Comparison of ENCODE assay signal across 11 cellular contexts in the genomic region with DNA sequence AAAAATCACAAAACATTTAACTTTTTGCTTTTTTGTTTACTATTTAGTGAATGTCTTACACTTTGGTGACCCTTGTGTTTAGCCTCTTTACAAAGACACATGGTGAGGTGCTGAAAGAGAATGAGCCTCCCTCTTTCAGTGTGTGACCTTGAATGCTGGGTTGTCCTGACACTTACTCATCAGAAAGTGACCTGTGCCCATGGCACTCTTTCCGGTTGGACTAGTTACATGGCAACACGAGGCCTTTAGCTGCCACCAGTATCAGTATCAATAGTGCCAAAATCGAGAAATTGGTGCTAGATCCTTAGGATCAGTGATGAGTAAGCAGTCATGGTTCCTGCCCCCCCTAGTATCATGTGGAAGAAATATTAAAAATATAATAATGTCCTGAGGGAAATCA. TPM values are rescaled to one million over a fixed set of nuclear protein-coding genes. Genes with fewer than 3 reads are reported as not detected.
A peak's percentile ranks its signal among the peaks of the same experiment; 100 is the strongest.
DNase-seq lines count a peak whose midpoint lies in the region; ATAC-seq and TF ChIP-seq lines count a peak whose summit lies in the region.
"Had no signal": no experiment of that assay in that cellular context is flagged by ENCODE, and none has a peak within 500 bp of the region (broad histone marks: within the 10 kb centered on the region; RNA-seq: fewer than 3 reads in every experiment).

No MANE protein-coding gene starts in this region.

- POLR2A ChIA-PET in MCF 10A (lab: Yijun Ruan, JAX), result interaction anchor here (0.6 to 6.6 kb wide), 9 partner anchors 13 to 216 kb away, joined by 3 to 89 read pairs (median 5); a partner anchor contains a TSS

- TF ChIP-seq CTCF in mammary epithelial cell (conservative IDR thresholded peaks at IDR 0.05 in 1 of 2, IDR thresholded peaks at IDR 0.05 in 1 of 2; ENCODE audit: extremely low read depth in 1 of 2, insufficient read depth in 1 of 2, low read depth in 1 of 2, low read length in 2 of 2) (no peak), MCF 10A (IDR thresholded peaks at IDR 0.05; ENCODE audit: unreplicated experiment) (no peak), mesothelial cell of epicardium (IDR thresholded peaks at IDR 0.05; ENCODE audit: unreplicated experiment) (no peak), upper lobe of right lung (IDR thresholded peaks at IDR 0.05) (no peak), lower leg skin (IDR thresholded peaks at IDR 0.05) (no peak)

- H3K36me3 Mint-ChIP-seq in MCF 10A (ENCODE audit: insufficient read depth, unreplicated experiment) (peaks cover 43% of the 10 kb centered on the region), mesothelial cell of epicardium (peaks cover 1% of the 10 kb centered on the region)
- H3K36me3 Mint-ChIP-seq in activated T-helper 17 cell treated with anti-CD3 and anti-CD28 coated beads, Interleukin-2, amount 50 U/mL, for 72 hours (ENCODE audit: low read depth), result peaks cover 32% of the 10 kb centered on the region

- no peak overlapping the region for H3K27ac Mint-ChIP-seq in MCF 10A (ENCODE audit: low read depth, unreplicated experiment)
- H3K27ac Mint-ChIP-seq in activated T-helper 17 cell treated with anti-CD3 and anti-CD28 coated beads, Interleukin-2, amount 50 U/mL, for 72 hours, result no peak overlapping the region
- no peak overlapping the region for H3K27ac Mint-ChIP-seq in mesothelial cell of epicardium

- H3K9ac ChIP-seq in mammary epithelial cell (ENCODE audit: insufficient read depth, low read length), result no peak overlapping the region

- H3K27me3 Mint-ChIP-seq in MCF 10A (ENCODE audit: insufficient read depth, unreplicated experiment) (no peaks in the 10 kb centered on the region), mesothelial cell of epicardium (ENCODE audit: low read depth) (no peaks in the 10 kb centered on the region)
- H3K27me3 Mint-ChIP-seq in activated T-helper 17 cell treated with anti-CD3 and anti-CD28 coated beads, Interleukin-2, amount 50 U/mL, for 72 hours, result no peaks in the 10 kb centered on the region

- peak overlapping the region; percentile 59 for H2AFZ ChIP-seq in mammary epithelial cell (ENCODE audit: low read depth, low read length)

- H3K4me1 Mint-ChIP-seq in MCF 10A (ENCODE audit: insufficient read depth, unreplicated experiment) (no peaks in the 10 kb centered on the region), mesothelial cell of epicardium (peaks cover 7% of the 10 kb centered on the region)
- no peaks in the 10 kb centered on the region for H3K4me1 Mint-ChIP-seq in activated T-helper 17 cell treated with anti-CD3 and anti-CD28 coated beads, Interleukin-2, amount 50 U/mL, for 72 hours

- H3K9me3 ChIP-seq in mammary epithelial cell (replicated peaks; ENCODE audit: insufficient read depth, low read length) (no peaks in the 10 kb centered on the region), upper lobe of right lung (no peaks in the 10 kb centered on the region)
- H3K9me3 ChIP-seq: BE2C had no signal

- intact Hi-C loops in mammary epithelial cell (cut with micrococcal nuclease) (loop anchor here (1.0 to 10.0 kb wide), 7 partner anchors 93 to 711 kb away; a partner anchor contains a TSS), MCF 10A (cut with micrococcal nuclease) (loop anchor here (1.0 to 10.0 kb wide), 8 partner anchors 95 to 800 kb away; a partner anchor contains a TSS), upper lobe of right lung (cut with DNase I) (loop anchor here (10.0 kb wide), 1 partner anchor 213 kb away; no protein-coding TSS in a partner anchor), lower leg skin (cut with DNase I; ENCODE audit: low total_unique reads) (loop anchor here (10.0 kb wide), 1 partner anchor 143 kb away; no protein-coding TSS in a partner anchor)

- H4K20me1 ChIP-seq in mammary epithelial cell (ENCODE audit: insufficient read depth, low read length), result no peaks in the 10 kb centered on the region

- DNase-seq in mammary epithelial cell (no peak), MCF 10A (ENCODE audit: unreplicated experiment) (no peak), mesothelial cell of epicardium (ENCODE audit: low spot score in 2 of 2, unreplicated experiment in 2 of 2) (no peak), upper lobe of right lung (no peak), NCI-H345 treated with DMSO at 0.1 percent for 48 hours (lab: John Stamatoyannopoulos, UW; ENCODE audit: unreplicated experiment) (no peak), putamen (ENCODE audit: low spot score) (no peak), lower leg skin (ENCODE audit: low spot score in 2 of 2) (no peak)

- H3K4me1 ChIP-seq in mammary epithelial cell (ENCODE audit: insufficient read depth, low read length) (peaks cover 6% of the 10 kb centered on the region), upper lobe of right lung (peaks cover 15% of the 10 kb centered on the region)
- H3K4me1 ChIP-seq: BE2C had no signal

- peaks cover 27% of the 10 kb centered on the region for H3K79me2 ChIP-seq in mammary epithelial cell (ENCODE audit: insufficient read depth, low read length)

- H3K36me3 ChIP-seq in mammary epithelial cell (ENCODE audit: insufficient read depth, low read length) (peaks cover under 1% of the 10 kb centered on the region), upper lobe of right lung (peaks cover 19% of the 10 kb centered on the region)

- in situ Hi-C loops in mammary epithelial cell (cut with MboI; ENCODE audit: low sequenced_read_pairs in 2 of 2), result loop anchor here (5.0 to 25.0 kb wide), 3 partner anchors 203 to 665 kb away; a partner anchor contains a TSS

- H3K4me3 Mint-ChIP-seq in MCF 10A (ENCODE audit: unreplicated experiment) (no peak overlapping the region), mesothelial cell of epicardium (peak overlapping the region; percentile 40)
- peak overlapping the region; percentile 28 for H3K4me3 Mint-ChIP-seq in activated T-helper 17 cell treated with anti-CD3 and anti-CD28 coated beads, Interleukin-2, amount 50 U/mL, for 72 hours
- H3K4me3 Mint-ChIP-seq: endodermal cell had no signal

- dilution Hi-C loops in mammary epithelial cell (cut with HindIII; ENCODE audit: low sequenced_read_pairs), result no loop called here

- CTCF ChIA-PET in mammary epithelial cell (lab: Charles Lee; ENCODE audit: low non-redundant PET) (no interaction called here), MCF 10A (lab: Yijun Ruan, JAX) (interaction anchor here (0.6 to 3.7 kb wide), 18 partner anchors 8 to 785 kb away, joined by 3 to 31 read pairs (median 4); no protein-coding TSS in a partner anchor)

- H3K4me2 ChIP-seq in mammary epithelial cell (ENCODE audit: insufficient read depth, low read depth, low read length), result no peak overlapping the region

- H3K4me3 ChIP-seq in mammary epithelial cell (replicated peaks in 1 of 3; ENCODE audit: insufficient read depth in 1 of 3, low read depth in 2 of 3, low read length in 3 of 3) (no peak overlapping the region), upper lobe of right lung (no peak overlapping the region), lower leg skin (ENCODE audit: low read depth, poor library complexity, severe bottlenecking) (no peak overlapping the region)

- BruUV-seq in mammary epithelial cell (replicated peaks; lab: Mats Ljungman, UMichigan), result no TSS peak
- no TSS peak for BruUV-seq in MCF 10A (replicated peaks; lab: Mats Ljungman, UMichigan)

- H3K9me3 Mint-ChIP-seq in MCF 10A (ENCODE audit: unreplicated experiment), result no peaks in the 10 kb centered on the region
- H3K9me3 Mint-ChIP-seq in activated T-helper 17 cell treated with anti-CD3 and anti-CD28 coated beads, Interleukin-2, amount 50 U/mL, for 72 hours, result no peaks in the 10 kb centered on the region
- no peaks in the 10 kb centered on the region for H3K9me3 Mint-ChIP-seq in mesothelial cell of epicardium
- H3K9me3 Mint-ChIP-seq: endodermal cell had no signal

- 60% methylated on average over 3 of the region's 3 CpGs for WGBS in mammary epithelial cell (ENCODE audit: low coverage, missing lambda C conversion rate)
- WGBS in lower leg skin, 2 donors, result 48 to 49% methylated on average over 3 of the region's 3 CpGs

- TF ChIP-seq POLR2A in lower leg skin (IDR thresholded peaks at IDR 0.05), result no peak

- no peak for ATAC-seq in activated T-helper 17 cell treated with anti-CD3 and anti-CD28 coated beads, Interleukin-2, amount 50 U/mL, for 72 hours (replicated peaks)
- no peak for ATAC-seq in upper lobe of right lung

- H3K27me3 ChIP-seq in mammary epithelial cell (ENCODE audit: insufficient read depth, low read length) (no peaks in the 10 kb centered on the region), upper lobe of right lung (no peaks in the 10 kb centered on the region)
- H3K27me3 ChIP-seq: BE2C had no signal

- H3K27ac ChIP-seq in mammary epithelial cell (ENCODE audit: insufficient read depth, low read depth, low read length) (no peak overlapping the region), upper lobe of right lung (peak overlapping the region; percentile 60)

RNA-seq across cellular contexts. Expression of a gene that starts 1.7 kb away (rescaled TPM):
- 100 to 1,000 TPM; 102 to 106 TPM for total RNA-seq in mammary epithelial cell
- 51.7 TPM for polyA plus RNA-seq in mammary epithelial cell
- polyA minus RNA-seq in mammary epithelial cell, result 88.3 TPM
- 121 and 123 TPM in 2 replicates for total RNA-seq in MCF 10A (2022)
- total RNA-seq in activated T-helper 17 cell treated with anti-CD3 and anti-CD28 coated beads, Interleukin-2, amount 50 U/mL, for 72 hours, result 100 to 1,000 TPM; 116 to 150 TPM
- 89.2 to 90.6 TPM (median 90.1 TPM) in 3 replicates for total RNA-seq in mesothelial cell of epicardium
- total RNA-seq in upper lobe of right lung, result 64.9 TPM
- 10 to 100 TPM; 73.4 to 95.9 (median 80.9) TPM for total RNA-seq in lower leg skin

RNA-seq across cellular contexts. Expression of a gene that starts 38.2 kb away (rescaled TPM):
- total RNA-seq in mammary epithelial cell, result not detected
- not detected for polyA plus RNA-seq in mammary epithelial cell
- polyA minus RNA-seq in mammary epithelial cell, result not detected
- total RNA-seq in MCF 10A (2022), result not detected in 2 replicates
- total RNA-seq in activated T-helper 17 cell treated with anti-CD3 and anti-CD28 coated beads, Interleukin-2, amount 50 U/mL, for 72 hours, result not detected
- total RNA-seq in mesothelial cell of epicardium, result not detected in 3 replicates
- total RNA-seq in upper lobe of right lung, result 5.0 TPM
- not detected for total RNA-seq in lower leg skin
- total RNA-seq: endodermal cell, HT1080 had no signal

RNA-seq across cellular contexts. Expression of a gene that starts 51.6 kb away (rescaled TPM):
- 10 to 100 TPM; 30.6 to 33.0 TPM for total RNA-seq in mammary epithelial cell
- polyA plus RNA-seq in mammary epithelial cell, result 36.5 TPM
- polyA minus RNA-seq in mammary epithelial cell, result 29.0 TPM
- 21.9 and 22.5 TPM in 2 replicates for total RNA-seq in MCF 10A (2022)
- total RNA-seq in activated T-helper 17 cell treated with anti-CD3 and anti-CD28 coated beads, Interleukin-2, amount 50 U/mL, for 72 hours, result 10 to 100 TPM; 28.5 to 30.5 TPM
- total RNA-seq in mesothelial cell of epicardium, result 61.0 to 64.4 TPM (median 61.6 TPM) in 3 replicates
- total RNA-seq in upper lobe of right lung, result 63.7 TPM
- total RNA-seq in lower leg skin, result 10 to 100 TPM; 15.6 to 28.9 (median 19.7) TPM
